Comparison of ENCODE assay signal across 8 cellular contexts in genomic region chr17:73192894-73193701, GRCh38. TPM values are rescaled to one million over a fixed set of nuclear protein-coding genes. Genes with fewer than 3 reads are reported as not detected.
A peak's percentile ranks its signal among the peaks of the same experiment; 100 is the strongest.
DNase-seq lines count a peak whose midpoint lies in the region; ATAC-seq, FAIRE-seq and TF ChIP-seq lines count a peak whose summit lies in the region.

A gene with protein sequence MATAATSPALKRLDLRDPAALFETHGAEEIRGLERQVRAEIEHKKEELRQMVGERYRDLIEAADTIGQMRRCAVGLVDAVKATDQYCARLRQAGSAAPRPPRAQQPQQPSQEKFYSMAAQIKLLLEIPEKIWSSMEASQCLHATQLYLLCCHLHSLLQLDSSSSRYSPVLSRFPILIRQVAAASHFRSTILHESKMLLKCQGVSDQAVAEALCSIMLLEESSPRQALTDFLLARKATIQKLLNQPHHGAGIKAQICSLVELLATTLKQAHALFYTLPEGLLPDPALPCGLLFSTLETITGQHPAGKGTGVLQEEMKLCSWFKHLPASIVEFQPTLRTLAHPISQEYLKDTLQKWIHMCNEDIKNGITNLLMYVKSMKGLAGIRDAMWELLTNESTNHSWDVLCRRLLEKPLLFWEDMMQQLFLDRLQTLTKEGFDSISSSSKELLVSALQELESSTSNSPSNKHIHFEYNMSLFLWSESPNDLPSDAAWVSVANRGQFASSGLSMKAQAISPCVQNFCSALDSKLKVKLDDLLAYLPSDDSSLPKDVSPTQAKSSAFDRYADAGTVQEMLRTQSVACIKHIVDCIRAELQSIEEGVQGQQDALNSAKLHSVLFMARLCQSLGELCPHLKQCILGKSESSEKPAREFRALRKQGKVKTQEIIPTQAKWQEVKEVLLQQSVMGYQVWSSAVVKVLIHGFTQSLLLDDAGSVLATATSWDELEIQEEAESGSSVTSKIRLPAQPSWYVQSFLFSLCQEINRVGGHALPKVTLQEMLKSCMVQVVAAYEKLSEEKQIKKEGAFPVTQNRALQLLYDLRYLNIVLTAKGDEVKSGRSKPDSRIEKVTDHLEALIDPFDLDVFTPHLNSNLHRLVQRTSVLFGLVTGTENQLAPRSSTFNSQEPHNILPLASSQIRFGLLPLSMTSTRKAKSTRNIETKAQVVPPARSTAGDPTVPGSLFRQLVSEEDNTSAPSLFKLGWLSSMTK (plus strand): TSS chr17:73193055. CDS start chr17:73193070, 15 bp downstream.

- whole genome bisulfite sequencing in urinary bladder = under 1% methylated on average over 77 of the region's 84 CpGs

- no peaks in the 10 kb centered on the region for H3K27me3 ChIP-seq in right atrium auricular region

- peaks cover 18% of the 10 kb centered on the region for H3K36me3 ChIP-seq in right atrium auricular region
- no peaks in the 10 kb centered on the region for H3K36me3 ChIP-seq in urinary bladder (ENCODE audit: insufficient read depth)

- H3K4me3 ChIP-seq in right atrium auricular region = peak within 1 kb of the TSS; percentile 91 to 96
- H3K4me3 ChIP-seq in urinary bladder (ENCODE audit: low read depth, low read length) = peak within 1 kb of the TSS; percentile 99

- peak; percentile 70 for FAIRE-seq in GM12891 (lab: Jason Lieb, UNC)

- peak within 1 kb of the TSS; percentile 82 to 94 for H3K27ac ChIP-seq in right atrium auricular region
- H3K27ac ChIP-seq in urinary bladder (ENCODE audit: low read depth) = peak within 1 kb of the TSS; percentile 85

- TF ChIP-seq POLR2A in GM12891 (IDR thresholded peaks at IDR 0.05; ENCODE audit: low read depth, low read length) = no peak

- DNase-seq in GM12891 (ENCODE audit: insufficient read length, low spot score) = peak; percentile 94
- peak; percentile 74 for DNase-seq in NCI-H1694 treated with DMSO at 0.1 percent for 48 hours (lab: John Stamatoyannopoulos, UW)
- peak; percentile 70 to 94 (median 76) for DNase-seq in T-helper 2 cell
- peak in 54 of 56 donors; percentile 24 to 85 (median 65) for DNase-seq in amygdala (lab: John Stamatoyannopoulos, UW)
- DNase-seq in right atrium auricular region (ENCODE audit: low spot score) = peak; percentile 87
- peak; percentile 60 for DNase-seq in pulmonary artery endothelial cell (ENCODE audit: low read depth, low spot score)

- TF ChIP-seq CTCF in right atrium auricular region (IDR thresholded peaks at IDR 0.05) = no peak

- H3K4me1 ChIP-seq in right atrium auricular region (peaks cover 0 to 18% of the 10 kb centered on the region in 2 donors), urinary bladder (ENCODE audit: insufficient read depth) (no peaks in the 10 kb centered on the region)

- H3K9me3 ChIP-seq in right atrium auricular region = no peaks in the 10 kb centered on the region

- ATAC-seq in HG02763 (IDR thresholded peaks at IDR 0.05; ENCODE audit: unreplicated experiment) = peak; percentile 78

TF ChIP-seq in GM12891, 5 proteins besides CTCF, POLR2A, EP300 and RAD21:
- no peak for TF ChIP-seq PAX5 (IDR thresholded peaks at IDR 0.05; ENCODE audit: insufficient read depth, low read length, severe bottlenecking)
- TF ChIP-seq POU2F2 (IDR thresholded peaks at IDR 0.05; ENCODE audit: low read depth, low read length) = no peak
- no peak for TF ChIP-seq SPI1 (IDR thresholded peaks at IDR 0.05; ENCODE audit: low read depth, low read length)
- TF ChIP-seq TAF1 (IDR thresholded peaks at IDR 0.05; ENCODE audit: low read depth, low read length) = peak; percentile 52; the same call in 1 of the 2 replicates

RNA-seq across cellular contexts. Expression of the gene that starts here (rescaled TPM):
- polyA plus RNA-seq in GM12891 (2012; ENCODE audit: low read depth, missing spikeins) = 18.0 TPM
- total RNA-seq in right atrium auricular region (10 to 100 TPM; 17.3 to 21.3 TPM), pulmonary artery endothelial cell (17.1 and 19.2 TPM in 2 replicates), urinary bladder (19.1 TPM)
- polyA plus RNA-seq in urinary bladder = 27.0 TPM

Comparison
In these comparisons a context has a peak if more than half of its experiments do, and no peak if none do; other contexts are left out.
1. Peak in every context shown above with its lines: DNase-seq, ATAC-seq, H3K4me3 ChIP-seq and H3K27ac ChIP-seq.